10 cellular contexts compared by ENCODE assay signal in genomic region chr7:128000854-128001265, GRCh38.
DNase-seq lines count a peak whose midpoint lies in the region; ATAC-seq and TF ChIP-seq lines count a peak whose summit lies in the region.
"Had no signal": no experiment of that assay in that cellular context is flagged by ENCODE, and none has a peak within 500 bp of the region (broad histone marks: within the 10 kb centered on the region; RNA-seq: fewer than 3 reads in every experiment).

No MANE protein-coding gene starts in this region.

- H3K4me3 ChIP-seq in GM12865 (ENCODE audit: low read depth, low read length): no peak overlapping the region

- ATAC-seq in GM21381 (IDR thresholded peaks at IDR 0.05; ENCODE audit: unreplicated experiment): peak; percentile 47
- peak; percentile 64 for ATAC-seq in HG03342 (IDR thresholded peaks at IDR 0.05; ENCODE audit: unreplicated experiment)
- ATAC-seq: heart right ventricle had no signal

- DNase-seq in GM12865 (ENCODE audit: low read depth) (peak; percentile 78), left kidney (ENCODE audit: low read depth, low spot score) (peak; percentile 17), germinal center (ENCODE audit: low spot score) (no peak), NCI-H2029 treated with DMSO at 0.1 percent for 48 hours (lab: John Stamatoyannopoulos, UW) (no peak), C1 segment of cervical spinal cord (lab: John Stamatoyannopoulos, UW) (no peak)
- DNase-seq in stimulated activated CD4-positive, alpha-beta T cell treated with anti-CD3 and anti-CD28 coated beads, Interleukin-2, amount 100 ng/mL, for 24 hours: no peak
- DNase-seq: heart right ventricle, naive B cell had no signal

- no peak for TF ChIP-seq CTCF in GM12865 (IDR thresholded peaks at IDR 0.05; ENCODE audit: insufficient read depth, low read depth, low read length, missing control alignments)

Comparison
In these comparisons a context has a peak if more than half of its experiments do, and no peak if none do; other contexts are left out.
1. DNase-seq: peak in GM12865 (single experiment) and left kidney (single experiment); none in germinal center (single experiment), NCI-H2029 treated with DMSO at 0.1 percent for 48 hours (single experiment), C1 segment of cervical spinal cord (0 of 14) and stimulated activated CD4-positive, alpha-beta T cell treated with anti-CD3 and anti-CD28 coated beads, Interleukin-2, amount 100 ng/mL, for 24 hours (0 of 2).